In the genomic region with DNA sequence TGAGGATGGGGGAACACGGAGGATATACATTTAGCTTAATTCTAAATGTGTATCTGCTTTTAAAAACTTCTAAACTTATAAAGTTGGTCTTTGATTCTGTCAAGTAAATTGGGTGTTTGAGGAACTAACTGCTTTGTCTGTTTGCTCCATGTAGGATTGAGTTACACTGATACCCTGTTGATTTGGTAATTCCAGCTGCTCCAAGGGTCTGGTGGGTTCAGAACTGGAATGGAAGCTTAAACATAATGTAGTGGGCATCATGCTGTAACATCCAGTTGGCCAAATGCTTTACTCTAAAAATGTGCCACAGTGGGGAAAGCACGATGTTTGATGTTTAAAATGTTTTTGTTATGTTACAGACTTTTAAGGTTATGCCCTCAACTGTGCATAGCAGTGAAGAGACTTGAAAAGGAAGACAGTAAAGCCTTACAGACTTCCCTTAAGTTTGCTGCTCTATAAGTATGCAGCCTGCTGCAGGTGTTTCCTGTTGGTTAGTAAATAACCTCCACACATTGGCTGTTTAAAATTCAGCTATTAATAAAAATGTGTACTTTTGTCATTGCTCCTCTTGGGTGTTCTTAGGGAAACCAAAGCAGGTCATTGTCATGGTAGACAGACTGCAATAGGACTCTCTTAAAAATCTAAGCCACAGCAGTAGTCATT, we compare ENCODE assay signal across 1 cellular context.
TF ChIP-seq lines count a peak whose summit lies in the region.

No MANE protein-coding gene starts in this region.

TF ChIP-seq in GM23338, 12 proteins besides CTCF, POLR2A, EP300 and RAD21:
- no peak for TF ChIP-seq STAT1 (IDR thresholded peaks at IDR 0.05; ENCODE audit: unreplicated experiment)
- TF ChIP-seq EZH2 (IDR thresholded peaks at IDR 0.05; ENCODE audit: low read depth, unreplicated experiment), result no peak
- TF ChIP-seq, protein P1, sequence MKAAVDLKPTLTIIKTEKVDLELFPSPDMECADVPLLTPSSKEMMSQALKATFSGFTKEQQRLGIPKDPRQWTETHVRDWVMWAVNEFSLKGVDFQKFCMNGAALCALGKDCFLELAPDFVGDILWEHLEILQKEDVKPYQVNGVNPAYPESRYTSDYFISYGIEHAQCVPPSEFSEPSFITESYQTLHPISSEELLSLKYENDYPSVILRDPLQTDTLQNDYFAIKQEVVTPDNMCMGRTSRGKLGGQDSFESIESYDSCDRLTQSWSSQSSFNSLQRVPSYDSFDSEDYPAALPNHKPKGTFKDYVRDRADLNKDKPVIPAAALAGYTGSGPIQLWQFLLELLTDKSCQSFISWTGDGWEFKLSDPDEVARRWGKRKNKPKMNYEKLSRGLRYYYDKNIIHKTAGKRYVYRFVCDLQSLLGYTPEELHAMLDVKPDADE (IDR thresholded peaks at IDR 0.05), result no peak
- TF ChIP-seq, protein P2, sequence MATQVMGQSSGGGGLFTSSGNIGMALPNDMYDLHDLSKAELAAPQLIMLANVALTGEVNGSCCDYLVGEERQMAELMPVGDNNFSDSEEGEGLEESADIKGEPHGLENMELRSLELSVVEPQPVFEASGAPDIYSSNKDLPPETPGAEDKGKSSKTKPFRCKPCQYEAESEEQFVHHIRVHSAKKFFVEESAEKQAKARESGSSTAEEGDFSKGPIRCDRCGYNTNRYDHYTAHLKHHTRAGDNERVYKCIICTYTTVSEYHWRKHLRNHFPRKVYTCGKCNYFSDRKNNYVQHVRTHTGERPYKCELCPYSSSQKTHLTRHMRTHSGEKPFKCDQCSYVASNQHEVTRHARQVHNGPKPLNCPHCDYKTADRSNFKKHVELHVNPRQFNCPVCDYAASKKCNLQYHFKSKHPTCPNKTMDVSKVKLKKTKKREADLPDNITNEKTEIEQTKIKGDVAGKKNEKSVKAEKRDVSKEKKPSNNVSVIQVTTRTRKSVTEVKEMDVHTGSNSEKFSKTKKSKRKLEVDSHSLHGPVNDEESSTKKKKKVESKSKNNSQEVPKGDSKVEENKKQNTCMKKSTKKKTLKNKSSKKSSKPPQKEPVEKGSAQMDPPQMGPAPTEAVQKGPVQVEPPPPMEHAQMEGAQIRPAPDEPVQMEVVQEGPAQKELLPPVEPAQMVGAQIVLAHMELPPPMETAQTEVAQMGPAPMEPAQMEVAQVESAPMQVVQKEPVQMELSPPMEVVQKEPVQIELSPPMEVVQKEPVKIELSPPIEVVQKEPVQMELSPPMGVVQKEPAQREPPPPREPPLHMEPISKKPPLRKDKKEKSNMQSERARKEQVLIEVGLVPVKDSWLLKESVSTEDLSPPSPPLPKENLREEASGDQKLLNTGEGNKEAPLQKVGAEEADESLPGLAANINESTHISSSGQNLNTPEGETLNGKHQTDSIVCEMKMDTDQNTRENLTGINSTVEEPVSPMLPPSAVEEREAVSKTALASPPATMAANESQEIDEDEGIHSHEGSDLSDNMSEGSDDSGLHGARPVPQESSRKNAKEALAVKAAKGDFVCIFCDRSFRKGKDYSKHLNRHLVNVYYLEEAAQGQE (IDR thresholded peaks at IDR 0.05; ENCODE audit: unreplicated experiment), result no peak
- no peak for TF ChIP-seq ZNF114 (CRISPR knock-in tag; IDR thresholded peaks at IDR 0.05)
- TF ChIP-seq, protein P3, sequence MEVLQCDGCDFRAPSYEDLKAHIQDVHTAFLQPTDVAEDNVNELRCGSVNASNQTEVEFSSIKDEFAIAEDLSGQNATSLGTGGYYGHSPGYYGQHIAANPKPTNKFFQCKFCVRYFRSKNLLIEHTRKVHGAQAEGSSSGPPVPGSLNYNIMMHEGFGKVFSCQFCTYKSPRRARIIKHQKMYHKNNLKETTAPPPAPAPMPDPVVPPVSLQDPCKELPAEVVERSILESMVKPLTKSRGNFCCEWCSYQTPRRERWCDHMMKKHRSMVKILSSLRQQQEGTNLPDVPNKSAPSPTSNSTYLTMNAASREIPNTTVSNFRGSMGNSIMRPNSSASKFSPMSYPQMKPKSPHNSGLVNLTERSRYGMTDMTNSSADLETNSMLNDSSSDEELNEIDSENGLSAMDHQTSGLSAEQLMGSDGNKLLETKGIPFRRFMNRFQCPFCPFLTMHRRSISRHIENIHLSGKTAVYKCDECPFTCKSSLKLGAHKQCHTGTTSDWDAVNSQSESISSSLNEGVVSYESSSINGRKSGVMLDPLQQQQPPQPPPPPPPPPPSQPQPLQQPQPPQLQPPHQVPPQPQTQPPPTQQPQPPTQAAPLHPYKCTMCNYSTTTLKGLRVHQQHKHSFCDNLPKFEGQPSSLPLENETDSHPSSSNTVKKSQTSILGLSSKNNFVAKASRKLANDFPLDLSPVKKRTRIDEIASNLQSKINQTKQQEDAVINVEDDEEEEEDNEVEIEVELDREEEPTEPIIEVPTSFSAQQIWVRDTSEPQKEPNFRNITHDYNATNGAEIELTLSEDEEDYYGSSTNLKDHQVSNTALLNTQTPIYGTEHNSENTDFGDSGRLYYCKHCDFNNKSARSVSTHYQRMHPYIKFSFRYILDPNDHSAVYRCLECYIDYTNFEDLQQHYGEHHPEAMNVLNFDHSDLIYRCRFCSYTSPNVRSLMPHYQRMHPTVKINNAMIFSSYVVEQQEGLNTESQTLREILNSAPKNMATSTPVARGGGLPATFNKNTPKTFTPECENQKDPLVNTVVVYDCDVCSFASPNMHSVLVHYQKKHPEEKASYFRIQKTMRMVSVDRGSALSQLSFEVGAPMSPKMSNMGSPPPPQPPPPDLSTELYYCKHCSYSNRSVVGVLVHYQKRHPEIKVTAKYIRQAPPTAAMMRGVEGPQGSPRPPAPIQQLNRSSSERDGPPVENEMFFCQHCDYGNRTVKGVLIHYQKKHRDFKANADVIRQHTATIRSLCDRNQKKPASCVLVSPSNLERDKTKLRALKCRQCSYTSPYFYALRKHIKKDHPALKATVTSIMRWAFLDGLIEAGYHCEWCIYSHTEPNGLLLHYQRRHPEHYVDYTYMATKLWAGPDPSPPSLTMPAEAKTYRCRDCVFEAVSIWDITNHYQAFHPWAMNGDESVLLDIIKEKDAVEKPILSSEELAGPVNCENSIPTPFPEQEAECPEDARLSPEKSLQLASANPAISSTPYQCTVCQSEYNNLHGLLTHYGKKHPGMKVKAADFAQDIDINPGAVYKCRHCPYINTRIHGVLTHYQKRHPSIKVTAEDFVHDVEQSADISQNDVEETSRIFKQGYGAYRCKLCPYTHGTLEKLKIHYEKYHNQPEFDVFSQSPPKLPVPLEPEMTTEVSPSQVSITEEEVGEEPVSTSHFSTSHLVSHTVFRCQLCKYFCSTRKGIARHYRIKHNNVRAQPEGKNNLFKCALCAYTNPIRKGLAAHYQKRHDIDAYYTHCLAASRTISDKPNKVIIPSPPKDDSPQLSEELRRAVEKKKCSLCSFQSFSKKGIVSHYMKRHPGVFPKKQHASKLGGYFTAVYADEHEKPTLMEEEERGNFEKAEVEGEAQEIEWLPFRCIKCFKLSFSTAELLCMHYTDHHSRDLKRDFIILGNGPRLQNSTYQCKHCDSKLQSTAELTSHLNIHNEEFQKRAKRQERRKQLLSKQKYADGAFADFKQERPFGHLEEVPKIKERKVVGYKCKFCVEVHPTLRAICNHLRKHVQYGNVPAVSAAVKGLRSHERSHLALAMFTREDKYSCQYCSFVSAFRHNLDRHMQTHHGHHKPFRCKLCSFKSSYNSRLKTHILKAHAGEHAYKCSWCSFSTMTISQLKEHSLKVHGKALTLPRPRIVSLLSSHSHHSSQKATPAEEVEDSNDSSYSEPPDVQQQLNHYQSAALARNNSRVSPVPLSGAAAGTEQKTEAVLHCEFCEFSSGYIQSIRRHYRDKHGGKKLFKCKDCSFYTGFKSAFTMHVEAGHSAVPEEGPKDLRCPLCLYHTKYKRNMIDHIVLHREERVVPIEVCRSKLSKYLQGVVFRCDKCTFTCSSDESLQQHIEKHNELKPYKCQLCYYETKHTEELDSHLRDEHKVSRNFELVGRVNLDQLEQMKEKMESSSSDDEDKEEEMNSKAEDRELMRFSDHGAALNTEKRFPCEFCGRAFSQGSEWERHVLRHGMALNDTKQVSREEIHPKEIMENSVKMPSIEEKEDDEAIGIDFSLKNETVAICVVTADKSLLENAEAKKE (CRISPR knock-in tag; IDR thresholded peaks at IDR 0.05), result no peak
- no peak for TF ChIP-seq NANOG (IDR thresholded peaks at IDR 0.05; ENCODE audit: borderline replicate concordance)
- no peak for TF ChIP-seq ZNF331 (CRISPR knock-in tag; IDR thresholded peaks at IDR 0.05; ENCODE audit: low read depth)
- no peak for TF ChIP-seq CREB1 (CRISPR knock-in tag; IDR thresholded peaks at IDR 0.05; ENCODE audit: low read depth)
- TF ChIP-seq EZH2phosphoT487 (IDR thresholded peaks at IDR 0.05; ENCODE audit: unreplicated experiment), result no peak
- no peak for TF ChIP-seq JUNB (IDR thresholded peaks at IDR 0.05; ENCODE audit: unreplicated experiment)
- TF ChIP-seq POLR2AphosphoS5 (IDR thresholded peaks at IDR 0.05; ENCODE audit: low read depth), result no peak
